Comparison of ENCODE assay signal across 18 cellular contexts in genomic region chr6:68892432-68892831, GRCh38.
"Had no signal": no experiment of that assay in that cellular context is flagged by ENCODE, and none has a peak within 500 bp of the region (broad histone marks: within the 10 kb centered on the region; RNA-seq: fewer than 3 reads in every experiment).

No MANE protein-coding gene starts in this region.

- H3K9me3 ChIP-seq: esophagus muscularis mucosa, gastrocnemius medialis, heart right ventricle, lower lobe of right lung had no signal

- DNase-seq: dermis blood vessel endothelial cell; dorsolateral prefrontal cortex; effector CD4-positive, alpha-beta T cell; effector memory CD4-positive, alpha-beta T cell; foreskin melanocyte; gastrocnemius medialis; glutamatergic neuron; head of caudate nucleus; heart right ventricle; hippocampal formation; left colon; lower lobe of right lung; mesenchymal stem cell; midbrain; naive thymus-derived CD4-positive, alpha-beta T cell had no signal

- H3K27me3 ChIP-seq: dorsolateral prefrontal cortex, esophagus muscularis mucosa, gastrocnemius medialis, heart right ventricle had no signal

- H3K36me3 ChIP-seq: esophagus muscularis mucosa, gastrocnemius medialis, heart right ventricle, lower lobe of right lung had no signal

- ATAC-seq: gastrocnemius medialis; left colon; left lobe of liver; lower lobe of right lung; naive thymus-derived CD4-positive, alpha-beta T cell had no signal

- H3K4me1 ChIP-seq: gastrocnemius medialis, heart right ventricle, lower lobe of right lung had no signal

- H3K27ac ChIP-seq: coronary artery, dorsolateral prefrontal cortex, esophagus muscularis mucosa, gastrocnemius medialis, heart right ventricle, lower lobe of right lung had no signal

- H3K4me3 ChIP-seq: coronary artery, dorsolateral prefrontal cortex, esophagus muscularis mucosa, gastrocnemius medialis, heart right ventricle, lower lobe of right lung had no signal
